Comparison of ENCODE assay signal across 18 cellular contexts in the genomic region with DNA sequence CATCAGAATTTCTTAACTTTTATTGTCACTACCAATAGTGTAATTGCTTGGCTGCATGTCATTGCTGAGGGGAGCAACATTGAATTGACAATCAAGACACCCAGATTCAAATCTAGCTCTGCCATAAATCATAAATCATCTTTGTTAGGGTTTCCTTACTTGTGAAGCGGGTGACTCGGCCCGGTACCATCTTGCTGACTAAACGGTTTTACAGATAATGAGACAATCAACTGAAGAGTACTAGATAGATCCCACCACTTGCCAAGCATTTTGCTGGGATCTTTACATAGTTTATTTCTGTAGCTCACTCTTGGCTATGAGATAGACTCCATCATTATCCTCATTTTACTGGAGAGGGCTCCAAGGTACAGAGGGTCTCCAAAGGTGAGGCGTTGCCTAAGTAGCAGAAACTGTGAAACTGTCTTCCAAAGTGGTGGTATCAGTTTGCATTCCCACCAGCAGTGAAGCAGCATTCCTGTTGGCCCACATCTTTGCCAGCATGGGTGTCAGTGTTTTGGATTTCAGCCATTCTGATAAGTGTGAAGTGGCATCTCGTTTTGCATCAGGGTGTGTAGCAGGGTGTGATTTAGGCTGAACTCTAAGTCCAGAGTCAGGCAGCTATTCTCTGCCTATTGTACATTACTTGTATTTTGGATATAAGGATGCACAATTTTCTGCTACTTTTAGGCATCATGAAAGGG.
DNase-seq lines count a peak whose midpoint lies in the region; ATAC-seq, FAIRE-seq and TF ChIP-seq lines count a peak whose summit lies in the region.
"Had no signal": no experiment of that assay in that cellular context is flagged by ENCODE, and none has a peak within 500 bp of the region (broad histone marks: within the 10 kb centered on the region; RNA-seq: fewer than 3 reads in every experiment).

No MANE protein-coding gene starts in this region.

- no peak overlapping the region for H3K27ac ChIP-seq in left ventricle myocardium inferior (replicated peaks)
- no peak overlapping the region for H3K27ac ChIP-seq in mesendoderm (ENCODE audit: low read depth, low read length)
- no peak overlapping the region for H3K27ac ChIP-seq in kidney (ENCODE audit: low read depth in 2 of 2, low read length in 2 of 2)
- H3K27ac ChIP-seq: 22Rv1, BLaER1, HL-60 had no signal

- POLR2A ChIA-PET in HEK293T (lab: Yijun Ruan, JAX) = no interaction called here

- no peak overlapping the region for H3K4me2 ChIP-seq in mesendoderm (ENCODE audit: low read length)
- H3K4me2 ChIP-seq: BLaER1 had no signal

- H3K23ac ChIP-seq in mesendoderm (ENCODE audit: low read length) = no peak overlapping the region

- intact Hi-C loops in left cardiac atrium (cut with DNase I) = no loop called here
- intact Hi-C loops in left ventricle myocardium inferior (cut with micrococcal nuclease) = no loop called here
- intact Hi-C loops in kidney (cut with DNase I) = no loop called here

- no peak for DNase-seq in left cardiac atrium
- DNase-seq in left ventricle myocardium inferior = no peak
- DNase-seq in HEK293T (ENCODE audit: extremely low spot score) = no peak
- DNase-seq in mesendoderm = peak; percentile 71
- DNase-seq in kidney = no peak
- DNase-seq: CD4-positive, alpha-beta memory T cell; DMS153; DMS79 treated with DMSO at 0.1 percent for 48 hours; GF-D8; GOT3; H7; KG1 had no signal

- H3K9ac ChIP-seq in mesendoderm (ENCODE audit: low read length) (peak overlapping the region; percentile 15), kidney (ENCODE audit: low read length in 2 of 2) (no peak overlapping the region)
- H3K9ac ChIP-seq: BLaER1 had no signal

- H3K56ac ChIP-seq in mesendoderm (ENCODE audit: low read length) = no peak overlapping the region

- ATAC-seq in left cardiac atrium (peak; percentile 27 to 40), HG02678 (IDR thresholded peaks at IDR 0.05; ENCODE audit: unreplicated experiment) (no peak), GM21390 (IDR thresholded peaks at IDR 0.05; ENCODE audit: unreplicated experiment) (no peak)
- ATAC-seq: HCT116 had no signal

- peak overlapping the region; percentile 27 for H2BK5ac ChIP-seq in mesendoderm (ENCODE audit: low read length)

- H3K18ac ChIP-seq in mesendoderm (ENCODE audit: low read length) = no peak overlapping the region

- no peak overlapping the region for H3K4ac ChIP-seq in mesendoderm (ENCODE audit: low read depth, low read length)

- H3K27me3 ChIP-seq in left ventricle myocardium inferior (ENCODE audit: low read depth) (no peaks in the 10 kb centered on the region), mesendoderm (ENCODE audit: insufficient read depth, low read length, poor library complexity) (no peaks in the 10 kb centered on the region)
- H3K27me3 ChIP-seq: BLaER1 had no signal

- no peak for FAIRE-seq in kidney (lab: Jason Lieb, UNC)

- no peak for TF ChIP-seq CTCF in left ventricle myocardium inferior (IDR thresholded peaks at IDR 0.05; ENCODE audit: borderline replicate concordance)
- TF ChIP-seq CTCF in kidney (IDR thresholded peaks at IDR 0.05; ENCODE audit: borderline replicate concordance, extremely low read depth, insufficient read depth) = no peak

- H3K4me3 ChIP-seq in left ventricle myocardium inferior = no peak overlapping the region
- no peak overlapping the region for H3K4me3 ChIP-seq in mesendoderm (ENCODE audit: low read length)
- no peak overlapping the region for H3K4me3 ChIP-seq in kidney (ENCODE audit: low read length in 2 of 2)
- H3K4me3 ChIP-seq: BLaER1 had no signal

- H3K36me3 ChIP-seq in left ventricle myocardium inferior (no peaks in the 10 kb centered on the region), mesendoderm (ENCODE audit: control insufficient read depth, insufficient read depth, low read length) (no peaks in the 10 kb centered on the region), kidney (ENCODE audit: control insufficient read depth in 1 of 2, insufficient read depth in 2 of 2, low read length in 2 of 2) (no peaks in the 10 kb centered on the region)
- H3K36me3 ChIP-seq: BLaER1 had no signal

- H3K4me1 ChIP-seq in left ventricle myocardium inferior (peaks cover 7% of the 10 kb centered on the region), mesendoderm (ENCODE audit: control insufficient read depth, low read depth, low read length) (peaks cover 7% of the 10 kb centered on the region), kidney (ENCODE audit: control insufficient read depth in 1 of 2, insufficient read depth in 1 of 2, low read depth in 1 of 2, low read length in 2 of 2) (no peaks in the 10 kb centered on the region)
- H3K4me1 ChIP-seq: BLaER1 had no signal

- H4K5ac ChIP-seq in mesendoderm (ENCODE audit: low read length) = no peak overlapping the region

- no peaks in the 10 kb centered on the region for H3K79me2 ChIP-seq in mesendoderm (ENCODE audit: control insufficient read depth, insufficient read depth, low read length)

- H4K8ac ChIP-seq in mesendoderm (ENCODE audit: low read depth, low read length) = no peak overlapping the region

- no CpG with 5 or more reads among the region's 6 CpGs for WGBS in mesendoderm (ENCODE audit: extremely low coverage, insufficient coverage, low lambda C conversion rate)

- H3K9me3 ChIP-seq in left ventricle myocardium inferior (replicated peaks) = no peaks in the 10 kb centered on the region
- H3K9me3 ChIP-seq in kidney (ENCODE audit: control insufficient read depth in 1 of 2, low read length in 2 of 2) = no peaks in the 10 kb centered on the region
- H3K9me3 ChIP-seq: BLaER1 had no signal

- H2AK5ac ChIP-seq in mesendoderm (ENCODE audit: low read length) = no peak overlapping the region

- CTCF ChIA-PET in HEK293T (lab: Yijun Ruan, JAX) = no interaction called here

- no peak overlapping the region for H2BK15ac ChIP-seq in mesendoderm (replicated peaks; ENCODE audit: low read depth)

- H3K79me1 ChIP-seq in mesendoderm (ENCODE audit: low read length) = no peaks in the 10 kb centered on the region

- no peak overlapping the region for H2BK120ac ChIP-seq in mesendoderm (ENCODE audit: low read depth, low read length)

TF ChIP-seq in HEK293T, 16 proteins besides CTCF, POLR2A, EP300 and RAD21:
- TF ChIP-seq, protein P1, sequence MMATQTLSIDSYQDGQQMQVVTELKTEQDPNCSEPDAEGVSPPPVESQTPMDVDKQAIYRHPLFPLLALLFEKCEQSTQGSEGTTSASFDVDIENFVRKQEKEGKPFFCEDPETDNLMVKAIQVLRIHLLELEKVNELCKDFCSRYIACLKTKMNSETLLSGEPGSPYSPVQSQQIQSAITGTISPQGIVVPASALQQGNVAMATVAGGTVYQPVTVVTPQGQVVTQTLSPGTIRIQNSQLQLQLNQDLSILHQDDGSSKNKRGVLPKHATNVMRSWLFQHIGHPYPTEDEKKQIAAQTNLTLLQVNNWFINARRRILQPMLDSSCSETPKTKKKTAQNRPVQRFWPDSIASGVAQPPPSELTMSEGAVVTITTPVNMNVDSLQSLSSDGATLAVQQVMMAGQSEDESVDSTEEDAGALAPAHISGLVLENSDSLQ (IDR thresholded peaks at IDR 0.05) = 0 out of 2 replicates have a peak, but pooled peaks have one; percentile 21
- no peak for TF ChIP-seq LEF1 (IDR thresholded peaks at IDR 0.05; ENCODE audit: borderline replicate concordance)

Comparison
In these comparisons a context has a peak if more than half of its experiments do, and no peak if none do; other contexts are left out.
1. ATAC-seq: peak in left cardiac atrium (2 of 2); none in HG02678 (single experiment) and GM21390 (single experiment).